In the genomic region with DNA sequence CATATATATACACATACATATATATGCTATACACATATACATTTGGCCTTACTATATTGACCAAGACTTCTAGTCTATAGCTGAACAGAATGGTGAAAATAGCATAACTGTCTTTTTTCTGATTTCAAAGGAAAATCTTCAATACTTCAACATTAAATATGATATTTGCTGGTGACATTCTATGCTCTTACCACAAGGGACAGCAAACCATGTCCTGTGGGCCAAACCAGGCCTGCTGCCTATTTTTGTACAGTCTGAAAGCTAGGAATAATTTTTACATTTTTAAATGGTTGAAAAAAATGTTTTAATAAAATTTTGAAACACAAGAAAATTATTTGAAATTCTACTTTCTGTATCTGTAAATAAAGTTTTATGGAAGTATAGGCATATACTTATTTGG, we compare ENCODE assay signal across 14 cellular contexts.
A peak's percentile ranks its signal among the peaks of the same experiment; 100 is the strongest.
DNase-seq lines count a peak whose midpoint lies in the region; ATAC-seq, FAIRE-seq and TF ChIP-seq lines count a peak whose summit lies in the region.
"Had no signal": no experiment of that assay in that cellular context is flagged by ENCODE, and none has a peak within 500 bp of the region (broad histone marks: within the 10 kb centered on the region; RNA-seq: fewer than 3 reads in every experiment).

No MANE protein-coding gene starts in this region.

- H3K27ac ChIP-seq in RWPE1 (no peak overlapping the region), foreskin keratinocyte (no peak overlapping the region)

- DNase-seq in AG04449 (ENCODE audit: low read depth, low spot score) (no peak), RWPE1 (ENCODE audit: low spot score) (no peak), foreskin keratinocyte (no peak), GM12892 (ENCODE audit: insufficient read length) (no peak), HAP-1 (ENCODE audit: low spot score in 2 of 2) (no peak)
- DNase-seq in activated CD4-positive, alpha-beta T cell treated with anti-CD3 and anti-CD28 coated beads, Interleukin-2, amount 50 U/mL, for 48 hours = no peak
- DNase-seq: amygdala; MM.1S; naive thymus-derived CD4-positive, alpha-beta T cell; stimulated activated CD4-positive, alpha-beta T cell treated with anti-CD3 and anti-CD28 coated beads, Interleukin-15, amount 100 ng/mL, for 24 hours; stimulated activated naive B cell treated with anti-CD40 and anti-IgM and Interleukin-4, amounts not matched to agents 10 μg/mL and 1 μg/mL and 100 μg/mL, for 72 hours had no signal

- POLR2A ChIA-PET in AG04449 (lab: Yijun Ruan, JAX) = no interaction called here
- POLR2A ChIA-PET in RWPE1 (lab: Yijun Ruan, JAX; ENCODE audit: low non-redundant PET) = no interaction called here

- ATAC-seq in foreskin keratinocyte (peak; percentile 48), GM19395 (IDR thresholded peaks at IDR 0.05; ENCODE audit: unreplicated experiment) (no peak)
- ATAC-seq: naive thymus-derived CD4-positive, alpha-beta T cell; stimulated activated naive B cell treated with anti-CD40 and anti-IgM and Interleukin-4, amounts not matched to agents 10 μg/mL and 1 μg/mL and 100 μg/mL, for 72 hours had no signal

- CTCF ChIA-PET in AG04449 (lab: Yijun Ruan, JAX) = interaction anchor here (0.6 kb wide), 1 partner anchor 14 kb away, joined by 3 read pairs; no protein-coding TSS in a partner anchor
- CTCF ChIA-PET in RWPE1 (lab: Yijun Ruan, JAX) = interaction anchor here (0.7 kb wide), 1 partner anchor 11 kb away, joined by 3 read pairs; no protein-coding TSS in a partner anchor

- H3K36me3 ChIP-seq in HAP-1 (replicated peaks) = no peaks in the 10 kb centered on the region

- H3K27me3 ChIP-seq in foreskin keratinocyte (no peaks in the 10 kb centered on the region), HAP-1 (ENCODE audit: low read depth) (no peaks in the 10 kb centered on the region)

- no peak for FAIRE-seq in GM12892 (lab: Jason Lieb, UNC)
- FAIRE-seq: endometrium had no signal

- H3K9me3 ChIP-seq in HAP-1 = no peaks in the 10 kb centered on the region

- in situ Hi-C loops in HAP-1 (cut with MboI; ENCODE audit: low sequenced_read_pairs) = no loop called here

- TF ChIP-seq CTCF in AG04449 (IDR thresholded peaks at IDR 0.05; ENCODE audit: insufficient read depth, low read length, missing control alignments) (peak; percentile 28), GM12873 (IDR thresholded peaks at IDR 0.05; ENCODE audit: insufficient read depth, low read depth, low read length, missing control alignments) (peak; percentile 25), RWPE1 (conservative IDR thresholded peaks at IDR 0.05; ENCODE audit: low read depth) (0 out of 2 replicates have a peak, but pooled peaks have one; percentile 8), foreskin keratinocyte (conservative IDR thresholded peaks at IDR 0.05) (peak; percentile 48)

- H3K4me3 ChIP-seq in AG04449 (ENCODE audit: low read depth, low read length) = no peak overlapping the region
- H3K4me3 ChIP-seq in HAP-1 = no peak overlapping the region

- no peak for TF ChIP-seq POLR2A in GM12892 (IDR thresholded peaks at IDR 0.05; ENCODE audit: low read depth, low read length)

- H3K4me1 ChIP-seq in foreskin keratinocyte = no peaks in the 10 kb centered on the region
- no peaks in the 10 kb centered on the region; the same call in 1 of the 2 replicates for H3K4me1 ChIP-seq in HAP-1
